In genomic region chr11:118895093-118896039, GRCh38 we compare ENCODE assay signal across 8 cellular contexts. TPM values are rescaled to one million over a fixed set of nuclear protein-coding genes. Genes with fewer than 3 reads are reported as not detected.
DNase-seq lines count a peak whose midpoint lies in the region; ATAC-seq and TF ChIP-seq lines count a peak whose summit lies in the region.

No MANE protein-coding gene starts in this region.

- peak; percentile 90 for DNase-seq in OCI-LY7 (ENCODE audit: low spot score)
- peak; percentile 69 for DNase-seq in activated naive CD4-positive, alpha-beta T cell treated with anti-CD3 and anti-CD28 coated beads, Interleukin-2, amount 50 U/mL, for 16 hours
- DNase-seq in stimulated activated CD4-positive, alpha-beta T cell treated with anti-CD3 and anti-CD28 coated beads, Interleukin-1b, Interleukin-23, amount 100 ng/mL, for 48 hours, result peak; percentile 73
- no peak for DNase-seq in NCI-H2171 (lab: John Stamatoyannopoulos, UW)
- no peak for DNase-seq in occipital lobe (lab: John Stamatoyannopoulos, UW)
- no peak for DNase-seq in NCI-H2029 treated with DMSO at 0.1 percent for 48 hours (lab: John Stamatoyannopoulos, UW)
- DNase-seq in NCI-H524 treated with DMSO at 0.1 percent for 48 hours (lab: John Stamatoyannopoulos, UW), result no peak

- H3K9me3 ChIP-seq in OCI-LY7 (ENCODE audit: low read length), result no peaks in the 10 kb centered on the region

- CTCF ChIA-PET in OCI-LY7 (lab: Charles Lee; ENCODE audit: unreplicated experiment), result interaction anchor here (0.5 to 2.2 kb wide), 8 partner anchors 12 to 205 kb away, joined by 3 to 8 read pairs (median 5); partner anchors contain the start of genes CXCR5 and DDX6

- H3K79me2 ChIP-seq in OCI-LY7 (ENCODE audit: insufficient read depth, low read depth, low read length), result no peaks in the 10 kb centered on the region

- H3K4me2 ChIP-seq in OCI-LY7 (ENCODE audit: low read length), result peak overlapping the region; percentile 96

- peak; percentile 45 for TF ChIP-seq CTCF in OCI-LY7 (conservative IDR thresholded peaks at IDR 0.05; ENCODE audit: low read length)

- H3K4me1 ChIP-seq in OCI-LY7 (ENCODE audit: insufficient read depth, low read length, poor library complexity, severe bottlenecking), result peaks cover 83% of the 10 kb centered on the region

- H3K36me3 ChIP-seq in OCI-LY7 (ENCODE audit: insufficient read depth, low read length), result peaks cover 5% of the 10 kb centered on the region; the same call in 1 of the 2 replicates

- BruUV-seq in OCI-LY7 (replicated peaks; lab: Mats Ljungman, UMichigan), result TSS peak; percentile 77

- no peaks in the 10 kb centered on the region for H4K20me1 ChIP-seq in OCI-LY7 (ENCODE audit: insufficient read depth, low read length)

- intact Hi-C loops in OCI-LY7 (cut with micrococcal nuclease; ENCODE audit: unreplicated experiment), result loop anchor here (1.0 kb wide), 2 partner anchors 25 to 103 kb away; no protein-coding TSS in a partner anchor

- ATAC-seq in GM19397 (IDR thresholded peaks at IDR 0.05; ENCODE audit: unreplicated experiment), result peak; percentile 51

- H3K9me2 ChIP-seq in OCI-LY7 (ENCODE audit: insufficient read depth, low read length), result no peaks in the 10 kb centered on the region

- H2AFZ ChIP-seq in OCI-LY7 (ENCODE audit: low read length), result no peak overlapping the region; the same call in 1 of the 2 replicates

- peak overlapping the region; percentile 91 for H3K27ac ChIP-seq in OCI-LY7 (ENCODE audit: low read depth, low read length, poor library complexity, severe bottlenecking)

- H3K4me3 ChIP-seq in OCI-LY7 (ENCODE audit: low read depth, low read length, poor library complexity, severe bottlenecking), result peak overlapping the region; percentile 57

- POLR2A ChIA-PET in OCI-LY7 (lab: Charles Lee), result interaction anchor here (0.9 to 5.5 kb wide), 12 partner anchors 11 to 105 kb away, joined by 3 to 81 read pairs (median 9); partner anchors contain the start of genes CXCR5 and DDX6

RNA-seq across cellular contexts. Expression of gene CXCR5, which starts 11.7 kb away (rescaled TPM):
- total RNA-seq in OCI-LY7 (2014; rRNA removed; shearing (Covaris generic)), result 1.4 and 3.3 TPM in 2 replicates
- total RNA-seq in OCI-LY7 (2022) (7.1 and 7.3 TPM in 2 replicates), occipital lobe (not detected)

RNA-seq across cellular contexts. Expression of gene BCL9L, which starts 30.4 kb away (rescaled TPM):
- 3.7 and 6.4 TPM in 2 replicates for total RNA-seq in OCI-LY7 (2014; rRNA removed; shearing (Covaris generic))
- 14.8 and 16.6 TPM in 2 replicates for total RNA-seq in OCI-LY7 (2022)
- 11.5 TPM for total RNA-seq in occipital lobe

Comparison
In these comparisons a context has a peak if more than half of its experiments do, and no peak if none do; other contexts are left out.
1. DNase-seq: peak in OCI-LY7 (single experiment), activated naive CD4-positive, alpha-beta T cell treated with anti-CD3 and anti-CD28 coated beads, Interleukin-2, amount 50 U/mL, for 16 hours (single experiment) and stimulated activated CD4-positive, alpha-beta T cell treated with anti-CD3 and anti-CD28 coated beads, Interleukin-1b, Interleukin-23, amount 100 ng/mL, for 48 hours (single experiment); none in NCI-H2171 (single experiment), occipital lobe (single experiment), NCI-H2029 treated with DMSO at 0.1 percent for 48 hours (single experiment) and NCI-H524 treated with DMSO at 0.1 percent for 48 hours (single experiment).